In the genomic region with DNA sequence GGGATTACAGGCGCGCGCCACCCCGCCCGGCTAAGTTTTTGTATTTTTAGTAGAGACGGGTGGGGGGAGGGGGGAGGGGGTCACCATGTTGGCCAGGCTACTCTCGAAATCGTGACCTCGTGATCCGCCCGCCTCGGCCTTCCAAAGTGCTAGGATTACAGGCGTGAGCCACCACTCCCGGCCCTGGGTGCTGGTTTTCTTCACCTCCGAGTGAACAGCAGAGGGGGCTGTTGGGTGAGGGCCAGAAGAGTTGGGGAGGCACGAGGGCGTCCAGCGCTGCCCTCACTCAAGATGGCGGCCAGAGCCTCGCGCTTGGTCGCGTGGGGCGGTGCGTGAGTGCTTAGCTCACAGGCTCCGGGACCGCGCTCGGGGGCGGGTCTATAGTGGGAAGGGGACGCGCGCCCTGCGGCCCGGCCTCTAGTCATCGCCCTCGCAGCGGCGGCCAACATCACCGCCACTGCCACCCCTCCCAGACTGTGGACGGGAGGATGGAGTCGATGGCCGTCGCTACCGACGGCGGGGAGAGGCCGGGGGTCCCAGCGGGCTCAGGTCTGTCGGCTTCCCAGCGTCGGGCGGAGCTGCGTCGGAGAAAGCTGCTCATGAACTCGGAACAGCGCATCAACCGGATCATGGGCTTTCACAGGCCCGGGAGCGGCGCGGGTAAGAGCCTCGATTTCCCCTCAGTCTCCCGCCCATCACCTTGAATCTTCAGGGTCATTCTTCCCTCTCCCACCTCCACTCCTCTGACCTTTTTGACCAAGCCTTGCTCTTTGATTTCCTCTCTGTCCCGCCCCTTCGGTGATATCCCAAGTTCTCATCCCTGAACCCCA, we compare ENCODE assay signal across 1 cellular context.
TF ChIP-seq lines count a peak whose summit lies in the region.

A gene (plus strand): TSS at position 416 of the 830 bp plus-strand sequence. CDS start 73 bp downstream, at position 489.

TF ChIP-seq in K562, 482 proteins besides CTCF, POLR2A, EP300 and RAD21 (continued from another document and continues in another):
- TF ChIP-seq, protein P1, sequence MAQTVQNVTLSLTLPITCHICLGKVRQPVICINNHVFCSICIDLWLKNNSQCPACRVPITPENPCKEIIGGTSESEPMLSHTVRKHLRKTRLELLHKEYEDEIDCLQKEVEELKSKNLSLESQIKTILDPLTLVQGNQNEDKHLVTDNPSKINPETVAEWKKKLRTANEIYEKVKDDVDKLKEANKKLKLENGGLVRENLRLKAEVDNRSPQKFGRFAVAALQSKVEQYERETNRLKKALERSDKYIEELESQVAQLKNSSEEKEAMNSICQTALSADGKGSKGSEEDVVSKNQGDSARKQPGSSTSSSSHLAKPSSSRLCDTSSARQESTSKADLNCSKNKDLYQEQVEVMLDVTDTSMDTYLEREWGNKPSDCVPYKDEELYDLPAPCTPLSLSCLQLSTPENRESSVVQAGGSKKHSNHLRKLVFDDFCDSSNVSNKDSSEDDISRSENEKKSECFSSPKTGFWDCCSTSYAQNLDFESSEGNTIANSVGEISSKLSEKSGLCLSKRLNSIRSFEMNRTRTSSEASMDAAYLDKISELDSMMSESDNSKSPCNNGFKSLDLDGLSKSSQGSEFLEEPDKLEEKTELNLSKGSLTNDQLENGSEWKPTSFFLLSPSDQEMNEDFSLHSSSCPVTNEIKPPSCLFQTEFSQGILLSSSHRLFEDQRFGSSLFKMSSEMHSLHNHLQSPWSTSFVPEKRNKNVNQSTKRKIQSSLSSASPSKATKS (CRISPR knock-in tag; IDR thresholded peaks at IDR 0.05) = no peak
- TF ChIP-seq, protein P2, sequence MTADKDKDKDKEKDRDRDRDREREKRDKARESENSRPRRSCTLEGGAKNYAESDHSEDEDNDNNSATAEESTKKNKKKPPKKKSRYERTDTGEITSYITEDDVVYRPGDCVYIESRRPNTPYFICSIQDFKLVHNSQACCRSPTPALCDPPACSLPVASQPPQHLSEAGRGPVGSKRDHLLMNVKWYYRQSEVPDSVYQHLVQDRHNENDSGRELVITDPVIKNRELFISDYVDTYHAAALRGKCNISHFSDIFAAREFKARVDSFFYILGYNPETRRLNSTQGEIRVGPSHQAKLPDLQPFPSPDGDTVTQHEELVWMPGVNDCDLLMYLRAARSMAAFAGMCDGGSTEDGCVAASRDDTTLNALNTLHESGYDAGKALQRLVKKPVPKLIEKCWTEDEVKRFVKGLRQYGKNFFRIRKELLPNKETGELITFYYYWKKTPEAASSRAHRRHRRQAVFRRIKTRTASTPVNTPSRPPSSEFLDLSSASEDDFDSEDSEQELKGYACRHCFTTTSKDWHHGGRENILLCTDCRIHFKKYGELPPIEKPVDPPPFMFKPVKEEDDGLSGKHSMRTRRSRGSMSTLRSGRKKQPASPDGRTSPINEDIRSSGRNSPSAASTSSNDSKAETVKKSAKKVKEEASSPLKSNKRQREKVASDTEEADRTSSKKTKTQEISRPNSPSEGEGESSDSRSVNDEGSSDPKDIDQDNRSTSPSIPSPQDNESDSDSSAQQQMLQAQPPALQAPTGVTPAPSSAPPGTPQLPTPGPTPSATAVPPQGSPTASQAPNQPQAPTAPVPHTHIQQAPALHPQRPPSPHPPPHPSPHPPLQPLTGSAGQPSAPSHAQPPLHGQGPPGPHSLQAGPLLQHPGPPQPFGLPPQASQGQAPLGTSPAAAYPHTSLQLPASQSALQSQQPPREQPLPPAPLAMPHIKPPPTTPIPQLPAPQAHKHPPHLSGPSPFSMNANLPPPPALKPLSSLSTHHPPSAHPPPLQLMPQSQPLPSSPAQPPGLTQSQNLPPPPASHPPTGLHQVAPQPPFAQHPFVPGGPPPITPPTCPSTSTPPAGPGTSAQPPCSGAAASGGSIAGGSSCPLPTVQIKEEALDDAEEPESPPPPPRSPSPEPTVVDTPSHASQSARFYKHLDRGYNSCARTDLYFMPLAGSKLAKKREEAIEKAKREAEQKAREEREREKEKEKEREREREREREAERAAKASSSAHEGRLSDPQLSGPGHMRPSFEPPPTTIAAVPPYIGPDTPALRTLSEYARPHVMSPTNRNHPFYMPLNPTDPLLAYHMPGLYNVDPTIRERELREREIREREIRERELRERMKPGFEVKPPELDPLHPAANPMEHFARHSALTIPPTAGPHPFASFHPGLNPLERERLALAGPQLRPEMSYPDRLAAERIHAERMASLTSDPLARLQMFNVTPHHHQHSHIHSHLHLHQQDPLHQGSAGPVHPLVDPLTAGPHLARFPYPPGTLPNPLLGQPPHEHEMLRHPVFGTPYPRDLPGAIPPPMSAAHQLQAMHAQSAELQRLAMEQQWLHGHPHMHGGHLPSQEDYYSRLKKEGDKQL (CRISPR knock-in tag; IDR thresholded peaks at IDR 0.05; ENCODE audit: borderline replicate concordance) = no peak
- TF ChIP-seq IRF2 (CRISPR knock-in tag; IDR thresholded peaks at IDR 0.05) (no peak), PHF8 (IDR thresholded peaks at IDR 0.05; ENCODE audit: borderline replicate concordance, low read length) (peak; percentile 91; the same call in 1 of the 2 replicates), MEF2A (IDR thresholded peaks at IDR 0.05; ENCODE audit: control insufficient read depth, low read depth, low read length) (no peak), PHB2 (IDR thresholded peaks at IDR 0.05; ENCODE audit: low read depth) (no peak; the same call in 1 of the 2 replicates), SRSF3 (IDR thresholded peaks at IDR 0.05; ENCODE audit: insufficient read depth, low read length) (no peak), ETV6 (IDR thresholded peaks at IDR 0.05; ENCODE audit: borderline replicate concordance in 1 of 2, low read depth in 2 of 2, low read length in 1 of 2) (no peak), ETV6 (CRISPR knock-in tag; IDR thresholded peaks at IDR 0.05; ENCODE audit: borderline replicate concordance) (no peak; the same call in 1 of the 2 replicates), ZNF354B (CRISPR knock-in tag; IDR thresholded peaks at IDR 0.05) (no peak), RBM14 (IDR thresholded peaks at IDR 0.05; ENCODE audit: borderline replicate concordance, insufficient read depth, low read depth, low read length) (no peak), CBX8 (IDR thresholded peaks at IDR 0.05; ENCODE audit: borderline replicate concordance, extremely low read depth, low read depth, low read length, poor library complexity, severe bottlenecking) (no peak), MXI1 (IDR thresholded peaks at IDR 0.05; ENCODE audit: low read depth, low read length) (peak; percentile 64), BRF1 (IDR thresholded peaks at IDR 0.05; ENCODE audit: borderline replicate concordance, extremely low read depth, insufficient read length) (no peak), ESRRB (CRISPR knock-in tag; IDR thresholded peaks at IDR 0.05; ENCODE audit: borderline replicate concordance) (no peak), PHTF2 (CRISPR knock-in tag; IDR thresholded peaks at IDR 0.05) (no peak), ZNF253 (CRISPR knock-in tag; conservative IDR thresholded peaks at IDR 0.05) (no peak), NRF1 (conservative IDR thresholded peaks at IDR 0.05 in 1 of 2, IDR thresholded peaks at IDR 0.05 in 1 of 2) (peak; percentile 75 to 82), ZNF436 (CRISPR knock-in tag; IDR thresholded peaks at IDR 0.05) (no peak), ZNF586 (CRISPR knock-in tag; conservative IDR thresholded peaks at IDR 0.05) (no peak), ZNF766 (CRISPR knock-in tag; conservative IDR thresholded peaks at IDR 0.05) (no peak; the same call in 1 of the 2 replicates), LEF1 (IDR thresholded peaks at IDR 0.05) (no peak), RBM39 (optimal IDR thresholded peaks at IDR 0.05; ENCODE audit: low read depth, low read length) (no peak), ZNF717 (CRISPR knock-in tag; IDR thresholded peaks at IDR 0.05) (no peak), RBM22 (IDR thresholded peaks at IDR 0.05; ENCODE audit: low read depth, low read length, poor library complexity, severe bottlenecking) (no peak), CSDE1 (IDR thresholded peaks at IDR 0.05) (peak in 1 of 2 experiments; percentile 64; a peak in 1 of 4 replicates), ZZZ3 (IDR thresholded peaks at IDR 0.05) (no peak), PHF21A (IDR thresholded peaks at IDR 0.05; ENCODE audit: borderline replicate concordance, low read depth) (0 out of 2 replicates have a peak, but pooled peaks have one; percentile 57), PHF20 (IDR thresholded peaks at IDR 0.05; ENCODE audit: partially characterized antibody) (peak; percentile 65), ZNF507 (tag; conservative IDR thresholded peaks at IDR 0.05) (no peak), BRCA1 (IDR thresholded peaks at IDR 0.05) (no peak), BRCA1 (CRISPR knock-in tag; IDR thresholded peaks at IDR 0.05) (no peak), TCF7L2 (IDR thresholded peaks at IDR 0.05; ENCODE audit: low read depth, low read length) (no peak), CREBBP (IDR thresholded peaks at IDR 0.05; ENCODE audit: low read depth, low read length) (no peak), PHB (CRISPR knock-in tag; IDR thresholded peaks at IDR 0.05) (no peak)
- TF ChIP-seq, protein P3, sequence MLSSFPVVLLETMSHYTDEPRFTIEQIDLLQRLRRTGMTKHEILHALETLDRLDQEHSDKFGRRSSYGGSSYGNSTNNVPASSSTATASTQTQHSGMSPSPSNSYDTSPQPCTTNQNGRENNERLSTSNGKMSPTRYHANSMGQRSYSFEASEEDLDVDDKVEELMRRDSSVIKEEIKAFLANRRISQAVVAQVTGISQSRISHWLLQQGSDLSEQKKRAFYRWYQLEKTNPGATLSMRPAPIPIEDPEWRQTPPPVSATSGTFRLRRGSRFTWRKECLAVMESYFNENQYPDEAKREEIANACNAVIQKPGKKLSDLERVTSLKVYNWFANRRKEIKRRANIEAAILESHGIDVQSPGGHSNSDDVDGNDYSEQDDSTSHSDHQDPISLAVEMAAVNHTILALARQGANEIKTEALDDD (IDR thresholded peaks at IDR 0.05) = peak; percentile 21; the same call in 1 of the 2 replicates
- TF ChIP-seq, protein P4, sequence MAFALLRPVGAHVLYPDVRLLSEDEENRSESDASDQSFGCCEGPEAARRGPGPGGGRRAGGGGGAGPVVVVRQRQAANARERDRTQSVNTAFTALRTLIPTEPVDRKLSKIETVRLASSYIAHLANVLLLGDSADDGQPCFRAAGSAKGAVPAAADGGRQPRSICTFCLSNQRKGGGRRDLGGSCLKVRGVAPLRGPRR (CRISPR knock-in tag; IDR thresholded peaks at IDR 0.05) = no peak
- TF ChIP-seq, protein P5, sequence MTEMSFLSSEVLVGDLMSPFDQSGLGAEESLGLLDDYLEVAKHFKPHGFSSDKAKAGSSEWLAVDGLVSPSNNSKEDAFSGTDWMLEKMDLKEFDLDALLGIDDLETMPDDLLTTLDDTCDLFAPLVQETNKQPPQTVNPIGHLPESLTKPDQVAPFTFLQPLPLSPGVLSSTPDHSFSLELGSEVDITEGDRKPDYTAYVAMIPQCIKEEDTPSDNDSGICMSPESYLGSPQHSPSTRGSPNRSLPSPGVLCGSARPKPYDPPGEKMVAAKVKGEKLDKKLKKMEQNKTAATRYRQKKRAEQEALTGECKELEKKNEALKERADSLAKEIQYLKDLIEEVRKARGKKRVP (CRISPR knock-in tag; IDR thresholded peaks at IDR 0.05) = no peak
- TF ChIP-seq, protein P6, sequence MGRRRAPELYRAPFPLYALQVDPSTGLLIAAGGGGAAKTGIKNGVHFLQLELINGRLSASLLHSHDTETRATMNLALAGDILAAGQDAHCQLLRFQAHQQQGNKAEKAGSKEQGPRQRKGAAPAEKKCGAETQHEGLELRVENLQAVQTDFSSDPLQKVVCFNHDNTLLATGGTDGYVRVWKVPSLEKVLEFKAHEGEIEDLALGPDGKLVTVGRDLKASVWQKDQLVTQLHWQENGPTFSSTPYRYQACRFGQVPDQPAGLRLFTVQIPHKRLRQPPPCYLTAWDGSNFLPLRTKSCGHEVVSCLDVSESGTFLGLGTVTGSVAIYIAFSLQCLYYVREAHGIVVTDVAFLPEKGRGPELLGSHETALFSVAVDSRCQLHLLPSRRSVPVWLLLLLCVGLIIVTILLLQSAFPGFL (CRISPR knock-in tag; IDR thresholded peaks at IDR 0.05) = no peak
- TF ChIP-seq, protein P7, sequence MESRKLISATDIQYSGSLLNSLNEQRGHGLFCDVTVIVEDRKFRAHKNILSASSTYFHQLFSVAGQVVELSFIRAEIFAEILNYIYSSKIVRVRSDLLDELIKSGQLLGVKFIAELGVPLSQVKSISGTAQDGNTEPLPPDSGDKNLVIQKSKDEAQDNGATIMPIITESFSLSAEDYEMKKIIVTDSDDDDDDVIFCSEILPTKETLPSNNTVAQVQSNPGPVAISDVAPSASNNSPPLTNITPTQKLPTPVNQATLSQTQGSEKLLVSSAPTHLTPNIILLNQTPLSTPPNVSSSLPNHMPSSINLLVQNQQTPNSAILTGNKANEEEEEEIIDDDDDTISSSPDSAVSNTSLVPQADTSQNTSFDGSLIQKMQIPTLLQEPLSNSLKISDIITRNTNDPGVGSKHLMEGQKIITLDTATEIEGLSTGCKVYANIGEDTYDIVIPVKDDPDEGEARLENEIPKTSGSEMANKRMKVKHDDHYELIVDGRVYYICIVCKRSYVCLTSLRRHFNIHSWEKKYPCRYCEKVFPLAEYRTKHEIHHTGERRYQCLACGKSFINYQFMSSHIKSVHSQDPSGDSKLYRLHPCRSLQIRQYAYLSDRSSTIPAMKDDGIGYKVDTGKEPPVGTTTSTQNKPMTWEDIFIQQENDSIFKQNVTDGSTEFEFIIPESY (CRISPR knock-in tag; IDR thresholded peaks at IDR 0.05) = peak; percentile 87
- TF ChIP-seq, protein P8, sequence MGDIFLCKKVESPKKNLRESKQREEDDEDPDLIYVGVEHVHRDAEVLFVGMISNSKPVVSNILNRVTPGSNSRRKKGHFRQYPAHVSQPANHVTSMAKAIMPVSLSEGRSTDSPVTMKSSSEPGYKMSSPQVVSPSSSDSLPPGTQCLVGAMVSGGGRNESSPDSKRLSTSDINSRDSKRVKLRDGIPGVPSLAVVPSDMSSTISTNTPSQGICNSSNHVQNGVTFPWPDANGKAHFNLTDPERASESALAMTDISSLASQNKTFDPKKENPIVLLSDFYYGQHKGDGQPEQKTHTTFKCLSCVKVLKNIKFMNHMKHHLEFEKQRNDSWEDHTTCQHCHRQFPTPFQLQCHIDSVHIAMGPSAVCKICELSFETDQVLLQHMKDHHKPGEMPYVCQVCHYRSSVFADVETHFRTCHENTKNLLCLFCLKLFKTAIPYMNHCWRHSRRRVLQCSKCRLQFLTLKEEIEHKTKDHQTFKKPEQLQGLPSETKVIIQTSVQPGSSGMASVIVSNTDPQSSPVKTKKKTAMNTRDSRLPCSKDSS (IDR thresholded peaks at IDR 0.05; ENCODE audit: low read depth, partially characterized antibody) = no peak
- TF ChIP-seq, protein P9, sequence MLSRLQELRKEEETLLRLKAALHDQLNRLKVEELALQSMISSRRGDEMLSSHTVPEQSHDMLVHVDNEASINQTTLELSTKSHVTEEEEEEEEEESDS (CRISPR knock-in tag; IDR thresholded peaks at IDR 0.05) = no peak
- TF ChIP-seq, protein P10, sequence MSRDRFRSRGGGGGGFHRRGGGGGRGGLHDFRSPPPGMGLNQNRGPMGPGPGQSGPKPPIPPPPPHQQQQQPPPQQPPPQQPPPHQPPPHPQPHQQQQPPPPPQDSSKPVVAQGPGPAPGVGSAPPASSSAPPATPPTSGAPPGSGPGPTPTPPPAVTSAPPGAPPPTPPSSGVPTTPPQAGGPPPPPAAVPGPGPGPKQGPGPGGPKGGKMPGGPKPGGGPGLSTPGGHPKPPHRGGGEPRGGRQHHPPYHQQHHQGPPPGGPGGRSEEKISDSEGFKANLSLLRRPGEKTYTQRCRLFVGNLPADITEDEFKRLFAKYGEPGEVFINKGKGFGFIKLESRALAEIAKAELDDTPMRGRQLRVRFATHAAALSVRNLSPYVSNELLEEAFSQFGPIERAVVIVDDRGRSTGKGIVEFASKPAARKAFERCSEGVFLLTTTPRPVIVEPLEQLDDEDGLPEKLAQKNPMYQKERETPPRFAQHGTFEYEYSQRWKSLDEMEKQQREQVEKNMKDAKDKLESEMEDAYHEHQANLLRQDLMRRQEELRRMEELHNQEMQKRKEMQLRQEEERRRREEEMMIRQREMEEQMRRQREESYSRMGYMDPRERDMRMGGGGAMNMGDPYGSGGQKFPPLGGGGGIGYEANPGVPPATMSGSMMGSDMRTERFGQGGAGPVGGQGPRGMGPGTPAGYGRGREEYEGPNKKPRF (IDR thresholded peaks at IDR 0.05; ENCODE audit: low read depth, low read length) = no peak
